In the genomic region with DNA sequence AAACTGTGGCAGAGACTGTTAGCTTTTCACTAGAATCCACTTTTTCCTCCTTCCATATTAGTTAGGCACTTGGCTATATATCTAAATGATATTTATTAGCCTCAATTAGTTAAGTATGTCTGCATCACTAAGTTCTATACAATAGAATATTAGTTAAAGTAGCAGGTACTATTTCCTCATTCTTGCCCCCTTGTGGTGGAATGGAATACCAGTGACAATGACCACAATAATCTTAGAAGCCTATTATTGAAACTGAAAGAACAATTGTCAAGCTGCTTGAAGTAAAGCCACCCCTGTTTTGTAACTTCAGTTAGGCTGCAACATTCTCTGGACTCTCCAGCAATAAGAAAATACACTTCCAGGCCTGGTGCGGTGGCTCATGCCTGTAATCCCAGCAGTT, we compare ENCODE assay signal across 7 cellular contexts.
DNase-seq lines count a peak whose midpoint lies in the region; ATAC-seq, FAIRE-seq and TF ChIP-seq lines count a peak whose summit lies in the region.

No MANE protein-coding gene starts in this region.

- no peaks in the 10 kb centered on the region for H4K20me1 ChIP-seq in astrocyte (ENCODE audit: insufficient read depth, low read length)

- H3K9me3 Mint-ChIP-seq in astrocyte (ENCODE audit: unreplicated experiment): no peaks in the 10 kb centered on the region

- no peak overlapping the region for H3K27ac ChIP-seq in astrocyte (ENCODE audit: low read depth, low read length)
- no peak overlapping the region for H3K27ac ChIP-seq in parathyroid adenoma

- DNase-seq in GM12865 (ENCODE audit: low read depth) (peak; percentile 69), astrocyte (ENCODE audit: low read depth) (peak; percentile 1), middle frontal gyrus (ENCODE audit: extremely low spot score, low spot score) (no peak)
- DNase-seq in activated CD4-positive, alpha-beta T cell treated with anti-CD3 and anti-CD28 coated beads for 48 hours: no peak

- H3K9me3 ChIP-seq in astrocyte (ENCODE audit: insufficient read depth, low read depth, low read length): no peaks in the 10 kb centered on the region
- H3K9me3 ChIP-seq in parathyroid adenoma (ENCODE audit: control insufficient read depth, low read length): no peaks in the 10 kb centered on the region

- no peak overlapping the region for H3K9ac ChIP-seq in astrocyte (ENCODE audit: low read length)
- H3K9ac ChIP-seq in parathyroid adenoma: no peak overlapping the region

- ATAC-seq in GM21360 (IDR thresholded peaks at IDR 0.05; ENCODE audit: unreplicated experiment): peak; percentile 98
- peak; percentile 96 for ATAC-seq in HG03457 (IDR thresholded peaks at IDR 0.05; ENCODE audit: unreplicated experiment)

- H3K36me3 ChIP-seq in astrocyte (ENCODE audit: insufficient read depth, low read length): no peaks in the 10 kb centered on the region
- H3K36me3 ChIP-seq in parathyroid adenoma (ENCODE audit: control insufficient read depth, insufficient read depth, low read length): no peaks in the 10 kb centered on the region

- peak; percentile 47 for TF ChIP-seq CTCF in GM12865 (IDR thresholded peaks at IDR 0.05; ENCODE audit: insufficient read depth, low read depth, low read length, missing control alignments)
- TF ChIP-seq CTCF in astrocyte (IDR thresholded peaks at IDR 0.05; ENCODE audit: insufficient read depth, low read depth, low read length): peak; percentile 37
- TF ChIP-seq CTCF in parathyroid adenoma (IDR thresholded peaks at IDR 0.05): peak; percentile 23

- H3K4me3 ChIP-seq in GM12865 (ENCODE audit: low read depth, low read length) (no peak overlapping the region), astrocyte (ENCODE audit: insufficient read depth, low read depth, low read length) (no peak overlapping the region), parathyroid adenoma (ENCODE audit: low read depth, low read length) (no peak overlapping the region)

- H3K4me1 ChIP-seq in astrocyte (ENCODE audit: insufficient read depth, low read length) (no peaks in the 10 kb centered on the region), parathyroid adenoma (no peaks in the 10 kb centered on the region)

- no peak overlapping the region for H3K4me3 Mint-ChIP-seq in astrocyte (ENCODE audit: unreplicated experiment)

- FAIRE-seq in astrocyte (lab: Jason Lieb, UNC): no peak

- H3K4me2 ChIP-seq in astrocyte (ENCODE audit: low read length) (no peak overlapping the region), parathyroid adenoma (ENCODE audit: low read length) (no peak overlapping the region)

- H3K36me3 Mint-ChIP-seq in astrocyte (ENCODE audit: low read depth, unreplicated experiment): no peaks in the 10 kb centered on the region

- H2AFZ ChIP-seq in astrocyte (ENCODE audit: low read depth, low read length) (no peak overlapping the region), parathyroid adenoma (no peak overlapping the region)

- H3K27me3 ChIP-seq in astrocyte (ENCODE audit: insufficient read depth, low read length) (no peaks in the 10 kb centered on the region), parathyroid adenoma (ENCODE audit: control insufficient read depth, insufficient read depth, low read length) (no peaks in the 10 kb centered on the region)

- H3K27ac Mint-ChIP-seq in astrocyte (ENCODE audit: unreplicated experiment): no peak overlapping the region

- peaks cover 2% of the 10 kb centered on the region for H3K4me1 Mint-ChIP-seq in astrocyte (ENCODE audit: low read depth, unreplicated experiment)

- H3K79me2 ChIP-seq in astrocyte (ENCODE audit: insufficient read depth, low read length) (no peaks in the 10 kb centered on the region), parathyroid adenoma (no peaks in the 10 kb centered on the region)

- no peaks in the 10 kb centered on the region for H3K27me3 Mint-ChIP-seq in astrocyte (ENCODE audit: low read depth, unreplicated experiment)

Comparison
In these comparisons a context has a peak if more than half of its experiments do, and no peak if none do; other contexts are left out.
1. DNase-seq: peak in GM12865 (single experiment) and astrocyte (single experiment); none in middle frontal gyrus (single experiment) and activated CD4-positive, alpha-beta T cell treated with anti-CD3 and anti-CD28 coated beads for 48 hours (single experiment).
2. Peak in every context shown above with its lines, with median percentiles within 50 percentile points of each other: CTCF ChIP-seq.